1 cellular context compared by ENCODE assay signal in the genomic region with DNA sequence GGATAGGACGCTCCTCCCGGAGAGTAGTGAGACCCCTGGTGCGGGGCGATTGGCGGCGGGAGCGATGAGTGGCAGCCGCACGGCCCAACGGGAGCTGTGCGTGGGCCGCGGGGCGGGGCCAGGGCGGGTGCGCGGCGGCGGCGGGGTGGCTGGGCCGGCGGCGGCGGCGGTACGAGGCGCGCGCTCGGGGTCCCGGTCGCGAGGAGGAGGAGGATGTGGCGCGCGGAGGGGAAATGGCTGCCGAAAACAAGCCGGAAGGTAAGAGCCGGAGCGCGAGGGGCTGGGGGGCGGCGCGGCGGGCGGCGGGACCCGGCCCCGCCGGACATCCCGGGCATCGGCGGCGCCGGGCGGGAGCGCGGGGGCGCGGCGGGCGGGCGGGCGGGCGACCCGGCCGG.
TF ChIP-seq lines count a peak whose summit lies in the region.

A gene with protein sequence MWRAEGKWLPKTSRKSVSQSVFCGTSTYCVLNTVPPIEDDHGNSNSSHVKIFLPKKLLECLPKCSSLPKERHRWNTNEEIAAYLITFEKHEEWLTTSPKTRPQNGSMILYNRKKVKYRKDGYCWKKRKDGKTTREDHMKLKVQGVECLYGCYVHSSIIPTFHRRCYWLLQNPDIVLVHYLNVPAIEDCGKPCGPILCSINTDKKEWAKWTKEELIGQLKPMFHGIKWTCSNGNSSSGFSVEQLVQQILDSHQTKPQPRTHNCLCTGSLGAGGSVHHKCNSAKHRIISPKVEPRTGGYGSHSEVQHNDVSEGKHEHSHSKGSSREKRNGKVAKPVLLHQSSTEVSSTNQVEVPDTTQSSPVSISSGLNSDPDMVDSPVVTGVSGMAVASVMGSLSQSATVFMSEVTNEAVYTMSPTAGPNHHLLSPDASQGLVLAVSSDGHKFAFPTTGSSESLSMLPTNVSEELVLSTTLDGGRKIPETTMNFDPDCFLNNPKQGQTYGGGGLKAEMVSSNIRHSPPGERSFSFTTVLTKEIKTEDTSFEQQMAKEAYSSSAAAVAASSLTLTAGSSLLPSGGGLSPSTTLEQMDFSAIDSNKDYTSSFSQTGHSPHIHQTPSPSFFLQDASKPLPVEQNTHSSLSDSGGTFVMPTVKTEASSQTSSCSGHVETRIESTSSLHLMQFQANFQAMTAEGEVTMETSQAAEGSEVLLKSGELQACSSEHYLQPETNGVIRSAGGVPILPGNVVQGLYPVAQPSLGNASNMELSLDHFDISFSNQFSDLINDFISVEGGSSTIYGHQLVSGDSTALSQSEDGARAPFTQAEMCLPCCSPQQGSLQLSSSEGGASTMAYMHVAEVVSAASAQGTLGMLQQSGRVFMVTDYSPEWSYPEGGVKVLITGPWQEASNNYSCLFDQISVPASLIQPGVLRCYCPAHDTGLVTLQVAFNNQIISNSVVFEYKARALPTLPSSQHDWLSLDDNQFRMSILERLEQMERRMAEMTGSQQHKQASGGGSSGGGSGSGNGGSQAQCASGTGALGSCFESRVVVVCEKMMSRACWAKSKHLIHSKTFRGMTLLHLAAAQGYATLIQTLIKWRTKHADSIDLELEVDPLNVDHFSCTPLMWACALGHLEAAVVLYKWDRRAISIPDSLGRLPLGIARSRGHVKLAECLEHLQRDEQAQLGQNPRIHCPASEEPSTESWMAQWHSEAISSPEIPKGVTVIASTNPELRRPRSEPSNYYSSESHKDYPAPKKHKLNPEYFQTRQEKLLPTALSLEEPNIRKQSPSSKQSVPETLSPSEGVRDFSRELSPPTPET (N-terminal part only) (plus strand): TSS at position 137 of the 395 bp plus-strand sequence. CDS start 77 bp downstream, at position 214.

TF ChIP-seq in WTC11, 78 proteins besides CTCF, POLR2A, EP300 and RAD21 (continued from another document):
- TF ChIP-seq, protein P1, sequence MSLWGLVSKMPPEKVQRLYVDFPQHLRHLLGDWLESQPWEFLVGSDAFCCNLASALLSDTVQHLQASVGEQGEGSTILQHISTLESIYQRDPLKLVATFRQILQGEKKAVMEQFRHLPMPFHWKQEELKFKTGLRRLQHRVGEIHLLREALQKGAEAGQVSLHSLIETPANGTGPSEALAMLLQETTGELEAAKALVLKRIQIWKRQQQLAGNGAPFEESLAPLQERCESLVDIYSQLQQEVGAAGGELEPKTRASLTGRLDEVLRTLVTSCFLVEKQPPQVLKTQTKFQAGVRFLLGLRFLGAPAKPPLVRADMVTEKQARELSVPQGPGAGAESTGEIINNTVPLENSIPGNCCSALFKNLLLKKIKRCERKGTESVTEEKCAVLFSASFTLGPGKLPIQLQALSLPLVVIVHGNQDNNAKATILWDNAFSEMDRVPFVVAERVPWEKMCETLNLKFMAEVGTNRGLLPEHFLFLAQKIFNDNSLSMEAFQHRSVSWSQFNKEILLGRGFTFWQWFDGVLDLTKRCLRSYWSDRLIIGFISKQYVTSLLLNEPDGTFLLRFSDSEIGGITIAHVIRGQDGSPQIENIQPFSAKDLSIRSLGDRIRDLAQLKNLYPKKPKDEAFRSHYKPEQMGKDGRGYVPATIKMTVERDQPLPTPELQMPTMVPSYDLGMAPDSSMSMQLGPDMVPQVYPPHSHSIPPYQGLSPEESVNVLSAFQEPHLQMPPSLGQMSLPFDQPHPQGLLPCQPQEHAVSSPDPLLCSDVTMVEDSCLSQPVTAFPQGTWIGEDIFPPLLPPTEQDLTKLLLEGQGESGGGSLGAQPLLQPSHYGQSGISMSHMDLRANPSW (CRISPR knock-in tag; conservative IDR thresholded peaks at IDR 0.05; ENCODE audit: low read depth): no peak
- TF ChIP-seq NFYB (CRISPR knock-in tag; conservative IDR thresholded peaks at IDR 0.05; ENCODE audit: low read depth): peak; percentile 86
- TF ChIP-seq ATF1 (CRISPR knock-in tag; IDR thresholded peaks at IDR 0.05): no peak
